In the genomic region with DNA sequence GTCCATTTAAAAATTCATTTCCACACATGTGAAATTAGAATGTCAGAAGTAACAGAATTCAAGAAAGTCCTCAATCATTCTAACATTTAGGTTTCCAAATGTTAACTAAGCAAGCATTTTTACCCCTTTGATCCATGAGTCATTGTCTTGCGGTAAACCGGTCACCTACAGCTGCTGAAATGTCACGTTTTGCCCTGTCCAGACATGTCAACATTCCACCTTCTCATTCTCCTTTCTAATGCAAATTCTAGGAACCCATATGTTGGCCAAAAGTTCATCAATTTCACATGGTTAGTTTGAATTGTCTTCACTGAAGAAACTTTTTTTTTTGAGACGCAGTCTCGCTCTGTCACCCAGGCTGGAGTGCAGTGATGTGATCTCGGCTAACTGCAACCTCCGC, we compare ENCODE assay signal across 12 cellular contexts.
DNase-seq lines count a peak whose midpoint lies in the region; ATAC-seq, FAIRE-seq and TF ChIP-seq lines count a peak whose summit lies in the region.
"Had no signal": no experiment of that assay in that cellular context is flagged by ENCODE, and none has a peak within 500 bp of the region (broad histone marks: within the 10 kb centered on the region; RNA-seq: fewer than 3 reads in every experiment).

No MANE protein-coding gene starts in this region.

- H3K27me3 Mint-ChIP-seq in activated T-cell treated with anti-CD3 and anti-CD28 coated beads, Interleukin-2, amount 50 U/mL, for 72 hours (ENCODE audit: low read depth), result no peaks in the 10 kb centered on the region
- no peaks in the 10 kb centered on the region for H3K27me3 Mint-ChIP-seq in natural killer cell treated with Interleukin-12 subunit alpha and Interleukin-12 subunit beta and Interleukin-15 and Interleukin-18, amount 100 ng/mL, for 72 hours

- peak; percentile 71 to 75 for ATAC-seq in activated T-cell treated with anti-CD3 and anti-CD28 coated beads, Interleukin-2, amount 50 U/mL, for 72 hours (replicated peaks in 1 of 2)
- ATAC-seq in HG03432 (IDR thresholded peaks at IDR 0.05; ENCODE audit: unreplicated experiment) (peak; percentile 57), GM21723 (IDR thresholded peaks at IDR 0.05; ENCODE audit: unreplicated experiment) (no peak)
- ATAC-seq in activated naive CD4-positive, alpha-beta T cell treated with anti-CD3 and anti-CD28 coated beads, Interleukin-2, amount 50 U/mL, for 72 hours, result peak; percentile 59 to 86
- peak in 1 of 2 donors; percentile 57 for ATAC-seq in natural killer cell treated with Interleukin-12 subunit alpha and Interleukin-12 subunit beta and Interleukin-15 and Interleukin-18, amount 100 ng/mL, for 72 hours
- ATAC-seq: left lung had no signal

- H3K36me3 ChIP-seq in brain microvascular endothelial cell (replicated peaks), result no peaks in the 10 kb centered on the region
- H3K36me3 ChIP-seq: left lung had no signal

- H3K4me3 Mint-ChIP-seq in activated T-cell treated with anti-CD3 and anti-CD28 coated beads, Interleukin-2, amount 50 U/mL, for 72 hours, result peak overlapping the region; percentile 44 to 75
- peak overlapping the region; percentile 69 for H3K4me3 Mint-ChIP-seq in natural killer cell treated with Interleukin-12 subunit alpha and Interleukin-12 subunit beta and Interleukin-15 and Interleukin-18, amount 100 ng/mL, for 72 hours

- H3K27ac Mint-ChIP-seq in activated T-cell treated with anti-CD3 and anti-CD28 coated beads, Interleukin-2, amount 50 U/mL, for 72 hours, result peak overlapping the region; percentile 77
- H3K27ac Mint-ChIP-seq in activated naive CD4-positive, alpha-beta T cell treated with anti-CD3 and anti-CD28 coated beads, Interleukin-2, amount 50 U/mL, for 72 hours, result peak overlapping the region; percentile 32 to 82
- H3K27ac Mint-ChIP-seq in natural killer cell treated with Interleukin-12 subunit alpha and Interleukin-12 subunit beta and Interleukin-15 and Interleukin-18, amount 100 ng/mL, for 72 hours, result peak overlapping the region in 1 of 2 donors; percentile 52

- H3K27me3 ChIP-seq in brain microvascular endothelial cell (replicated peaks), result no peaks in the 10 kb centered on the region
- H3K27me3 ChIP-seq: left lung, thyroid gland had no signal

- TF ChIP-seq CTCF in D721Med (IDR thresholded peaks at IDR 0.05; ENCODE audit: insufficient read depth, missing control alignments), result no peak
- TF ChIP-seq CTCF in brain microvascular endothelial cell (IDR thresholded peaks at IDR 0.05; ENCODE audit: low read depth, low read length, missing control alignments), result no peak

- H3K4me3 ChIP-seq in brain microvascular endothelial cell (ENCODE audit: low read depth, low read length), result no peak overlapping the region
- H3K4me3 ChIP-seq: left lung, thyroid gland had no signal

- DNase-seq in activated T-cell treated with anti-CD3 and anti-CD28 coated beads, Interleukin-2, amount 50 U/mL, for 72 hours, result peak; percentile 46 to 52
- DNase-seq in activated T-cell treated with anti-CD3 and anti-CD28 coated beads, Interleukin-2, amount 50 U/mL, for 48 hours, result no peak
- no peak for DNase-seq in activated naive CD4-positive, alpha-beta T cell treated with anti-CD3 and anti-CD28 coated beads, Interleukin-2, amount 50 U/mL, for 72 hours (ENCODE audit: low spot score in 2 of 2)
- no peak for DNase-seq in natural killer cell treated with Interleukin-12 subunit alpha and Interleukin-12 subunit beta and Interleukin-15 and Interleukin-18, amount 100 ng/mL, for 72 hours (ENCODE audit: low spot score)
- no peak for DNase-seq in D721Med (ENCODE audit: insufficient read length, low spot score)
- no peak for DNase-seq in brain microvascular endothelial cell
- DNase-seq: left lung, NCI-H1930, NCI-H510A had no signal

- H3K4me1 Mint-ChIP-seq in activated T-cell treated with anti-CD3 and anti-CD28 coated beads, Interleukin-2, amount 50 U/mL, for 72 hours (ENCODE audit: low read depth), result peaks cover 82% of the 10 kb centered on the region
- H3K4me1 Mint-ChIP-seq in natural killer cell treated with Interleukin-12 subunit alpha and Interleukin-12 subunit beta and Interleukin-15 and Interleukin-18, amount 100 ng/mL, for 72 hours (ENCODE audit: low read depth in 2 of 2), result peaks cover 53 to 59% of the 10 kb centered on the region in 2 donors

- H3K27ac ChIP-seq in brain microvascular endothelial cell, result no peak overlapping the region
- H3K27ac ChIP-seq: left lung, thyroid gland had no signal

- peaks cover 4 to 5% of the 10 kb centered on the region in 2 donors for H3K9me3 Mint-ChIP-seq in activated T-cell treated with anti-CD3 and anti-CD28 coated beads, Interleukin-2, amount 50 U/mL, for 72 hours
- H3K9me3 Mint-ChIP-seq in activated naive CD4-positive, alpha-beta T cell treated with anti-CD3 and anti-CD28 coated beads, Interleukin-2, amount 50 U/mL, for 72 hours, result peaks cover 10% of the 10 kb centered on the region in 2 donors
- H3K9me3 Mint-ChIP-seq in natural killer cell treated with Interleukin-12 subunit alpha and Interleukin-12 subunit beta and Interleukin-15 and Interleukin-18, amount 100 ng/mL, for 72 hours, result peaks cover 13% of the 10 kb centered on the region

- in situ Hi-C loops in brain microvascular endothelial cell (cut with HindIII; ENCODE audit: low pct_ligation_motif_present, low sequenced_read_pairs), result no loop called here

- no peak for FAIRE-seq in D721Med (lab: Jason Lieb, UNC)

- H3K36me3 Mint-ChIP-seq in activated T-cell treated with anti-CD3 and anti-CD28 coated beads, Interleukin-2, amount 50 U/mL, for 72 hours (ENCODE audit: insufficient read depth in 2 of 2), result peaks cover 8 to 12% of the 10 kb centered on the region in 2 donors
- peaks cover 12 to 19% of the 10 kb centered on the region in 2 donors for H3K36me3 Mint-ChIP-seq in activated naive CD4-positive, alpha-beta T cell treated with anti-CD3 and anti-CD28 coated beads, Interleukin-2, amount 50 U/mL, for 72 hours
- H3K36me3 Mint-ChIP-seq in natural killer cell treated with Interleukin-12 subunit alpha and Interleukin-12 subunit beta and Interleukin-15 and Interleukin-18, amount 100 ng/mL, for 72 hours, result peaks cover 13% of the 10 kb centered on the region

Comparison
In these comparisons a context has a peak if more than half of its experiments do, and no peak if none do; other contexts are left out.
1. DNase-seq: peak in activated T-cell treated with anti-CD3 and anti-CD28 coated beads, Interleukin-2, amount 50 U/mL, for 72 hours (2 of 2); none in activated T-cell treated with anti-CD3 and anti-CD28 coated beads, Interleukin-2, amount 50 U/mL, for 48 hours (0 of 2), activated naive CD4-positive, alpha-beta T cell treated with anti-CD3 and anti-CD28 coated beads, Interleukin-2, amount 50 U/mL, for 72 hours (0 of 2), natural killer cell treated with Interleukin-12 subunit alpha and Interleukin-12 subunit beta and Interleukin-15 and Interleukin-18, amount 100 ng/mL, for 72 hours (single experiment), D721Med (single experiment) and brain microvascular endothelial cell (single experiment).